In the genomic region with DNA sequence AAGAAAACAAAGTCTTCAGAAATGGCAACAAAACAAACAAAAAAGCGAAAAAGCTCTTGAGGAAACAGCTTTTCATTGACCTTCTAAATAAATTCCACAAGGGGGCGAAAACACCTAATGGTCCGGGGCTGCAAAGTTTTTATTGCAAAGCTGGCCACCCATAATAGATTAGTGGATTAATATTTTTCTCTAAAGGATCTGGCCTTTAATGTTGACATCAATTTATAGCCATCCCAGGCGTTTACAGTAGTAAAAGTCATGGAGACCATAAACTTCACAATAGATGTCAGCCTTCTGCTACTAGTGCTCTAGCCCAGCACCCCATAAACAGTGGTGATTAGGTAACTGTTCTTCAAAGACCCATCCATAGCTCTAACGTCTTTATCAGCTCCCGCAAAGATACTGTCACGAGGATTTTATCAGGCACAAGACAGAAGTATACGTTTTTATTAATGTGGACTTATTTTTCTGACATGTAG, we compare ENCODE assay signal across 8 cellular contexts. TPM values are rescaled to one million over a fixed set of nuclear protein-coding genes. Genes with fewer than 3 reads are reported as not detected.
DNase-seq lines count a peak whose midpoint lies in the region; ATAC-seq and TF ChIP-seq lines count a peak whose summit lies in the region.

No MANE protein-coding gene starts in this region.

- H3K9me3 ChIP-seq in HUES64 (ENCODE audit: insufficient read depth, low read depth, low read length) = no peaks in the 10 kb centered on the region

- H3K36me3 Mint-ChIP-seq in mesothelial cell of epicardium = peaks cover 6% of the 10 kb centered on the region

- H3K4me3 Mint-ChIP-seq in mesothelial cell of epicardium = peak overlapping the region; percentile 98

- DNase-seq in DMS53 (lab: John Stamatoyannopoulos, UW) (peak; percentile 67), RPMI7951 (ENCODE audit: low read depth) (peak; percentile 53), coronary artery (ENCODE audit: low spot score) (no peak), mesothelial cell of epicardium (ENCODE audit: low spot score in 2 of 2, unreplicated experiment in 2 of 2) (no peak), NCI-H187 (lab: John Stamatoyannopoulos, UW) (no peak)

- H3K4me3 ChIP-seq in HUES64 (ENCODE audit: low read length) (peak overlapping the region; percentile 12), coronary artery (peak overlapping the region; percentile 86)

- H3K27me3 ChIP-seq in HUES64 (ENCODE audit: insufficient read depth, low read length) = no peaks in the 10 kb centered on the region

- H3K36me3 ChIP-seq in HUES64 (ENCODE audit: insufficient read depth, low read length) = peaks cover 31% of the 10 kb centered on the region

- no peaks in the 10 kb centered on the region for H3K9me3 Mint-ChIP-seq in mesothelial cell of epicardium

- H3K9ac ChIP-seq in HUES64 (ENCODE audit: low read depth, low read length) = peak overlapping the region; percentile 49

- H3K27ac ChIP-seq in HUES64 (ENCODE audit: low read depth, low read length) = peak overlapping the region; percentile 89
- H3K27ac ChIP-seq in coronary artery = peak overlapping the region; percentile 88 to 96

- WGBS in HUES64 = 15% methylated on average over 6 of the region's 8 CpGs

- peaks cover 65% of the 10 kb centered on the region for H3K4me1 ChIP-seq in HUES64 (ENCODE audit: insufficient read depth, low read length)

- H3K27me3 Mint-ChIP-seq in mesothelial cell of epicardium (ENCODE audit: low read depth) = no peaks in the 10 kb centered on the region

- TF ChIP-seq CTCF in coronary artery (IDR thresholded peaks at IDR 0.05) (peak; percentile 66), mesothelial cell of epicardium (IDR thresholded peaks at IDR 0.05; ENCODE audit: unreplicated experiment) (peak; percentile 93)

- H3K27ac Mint-ChIP-seq in mesothelial cell of epicardium = peak overlapping the region; percentile 81

- no peak for ATAC-seq in GM19397 (IDR thresholded peaks at IDR 0.05; ENCODE audit: unreplicated experiment)
- no peak for ATAC-seq in HG02938 (IDR thresholded peaks at IDR 0.05; ENCODE audit: unreplicated experiment)

- peaks cover 50% of the 10 kb centered on the region for H3K4me1 Mint-ChIP-seq in mesothelial cell of epicardium

RNA-seq across cellular contexts. Expression of gene CITED2, which starts 4.8 kb away (rescaled TPM):
- polyA plus RNA-seq in HUES64 (2013, experiment 1 of 2) = 79.0 TPM
- 104 TPM for polyA plus RNA-seq in HUES64 (2013, experiment 2 of 2)
- 40.0 and 47.6 TPM in 2 replicates for total RNA-seq in RPMI7951 (2014; rRNA removed; shearing (Covaris generic))
- 85.0 to 92.9 TPM (median 91.1 TPM) in 3 replicates for total RNA-seq in mesothelial cell of epicardium

Comparison
In these comparisons a context has a peak if more than half of its experiments do, and no peak if none do; other contexts are left out.
1. DNase-seq: peak in DMS53 (single experiment) and RPMI7951 (single experiment); none in coronary artery (single experiment), mesothelial cell of epicardium (0 of 2) and NCI-H187 (0 of 2).